11 cellular contexts compared by ENCODE assay signal in the genomic region with DNA sequence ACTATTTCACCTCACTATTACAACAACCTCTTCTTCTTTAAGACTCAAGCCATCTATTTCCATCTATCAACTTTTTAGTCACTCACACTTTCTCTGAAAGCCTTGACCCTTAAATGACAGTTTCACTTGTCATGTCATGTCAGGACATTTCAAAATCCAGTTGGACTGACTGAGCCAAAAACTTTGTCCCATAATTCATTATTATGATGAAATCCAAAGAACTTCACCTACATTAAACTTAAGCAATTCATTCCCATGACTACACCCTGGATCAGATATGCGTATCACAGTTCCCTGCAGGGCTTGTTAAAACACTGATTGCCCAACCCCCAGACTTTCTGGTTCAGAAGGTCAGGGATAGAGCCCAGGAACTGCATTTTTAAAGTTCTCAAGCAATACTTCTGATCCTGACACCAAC. TPM values are rescaled to one million over a fixed set of nuclear protein-coding genes. Genes with fewer than 3 reads are reported as not detected.
DNase-seq lines count a peak whose midpoint lies in the region; ATAC-seq and TF ChIP-seq lines count a peak whose summit lies in the region.
"Had no signal": no experiment of that assay in that cellular context is flagged by ENCODE, and none has a peak within 500 bp of the region (broad histone marks: within the 10 kb centered on the region; RNA-seq: fewer than 3 reads in every experiment).

No MANE protein-coding gene starts in this region.

- DNase-seq in epithelial cell of esophagus (ENCODE audit: low read depth) (peak; percentile 91), osteocyte (ENCODE audit: extremely low spot score, unreplicated experiment) (no peak), kidney tubule cell (ENCODE audit: low spot score) (no peak)
- no peak for DNase-seq in effector CD8-positive, alpha-beta T cell (lab: John Stamatoyannopoulos, UW)
- DNase-seq: activated CD8-positive, alpha-beta memory T cell treated with anti-CD3 and anti-CD28 coated beads, Interleukin-2, amount 50 U/mL, for 48 hours; NCI-H748 treated with DMSO at 0.1 percent for 48 hours had no signal

- no peak for TF ChIP-seq CTCF in epithelial cell of esophagus (IDR thresholded peaks at IDR 0.05; ENCODE audit: insufficient read depth, low read depth, low read length, missing control alignments)
- no peak for TF ChIP-seq CTCF in osteocyte (IDR thresholded peaks at IDR 0.05)

- H3K4me1 Mint-ChIP-seq in osteocyte (ENCODE audit: unreplicated experiment): peaks cover 17% of the 10 kb centered on the region
- H3K4me1 Mint-ChIP-seq in stimulated activated memory B cell treated with anti-CD40 and anti-IgM and Interleukin-4, amounts not matched to agents 10 μg/mL and 1 μg/mL and 100 μg/mL, for 72 hours: peaks cover 25% of the 10 kb centered on the region

- peak overlapping the region; percentile 45 for H3K27ac Mint-ChIP-seq in osteocyte (ENCODE audit: unreplicated experiment)
- no peak overlapping the region for H3K27ac Mint-ChIP-seq in stimulated activated memory B cell treated with anti-CD40 and anti-IgM and Interleukin-4, amounts not matched to agents 10 μg/mL and 1 μg/mL and 100 μg/mL, for 72 hours
- H3K27ac Mint-ChIP-seq: T-helper 1 cell treated with Interleukin-12 subunit alpha and Interleukin-12 subunit beta and Interleukin-4 antibody, amounts not matched to agents 30 μg/mL and 1 μg/mL, for 36 hours had no signal

- no peak overlapping the region for H3K4me3 ChIP-seq in epithelial cell of esophagus (ENCODE audit: low read length)

- peaks cover 31% of the 10 kb centered on the region for H3K36me3 Mint-ChIP-seq in osteocyte (ENCODE audit: unreplicated experiment)
- H3K36me3 Mint-ChIP-seq in stimulated activated memory B cell treated with anti-CD40 and anti-IgM and Interleukin-4, amounts not matched to agents 10 μg/mL and 1 μg/mL and 100 μg/mL, for 72 hours: peaks cover 76% of the 10 kb centered on the region

- peaks cover 8% of the 10 kb centered on the region for H3K9me3 Mint-ChIP-seq in osteocyte (ENCODE audit: unreplicated experiment)
- H3K9me3 Mint-ChIP-seq in stimulated activated memory B cell treated with anti-CD40 and anti-IgM and Interleukin-4, amounts not matched to agents 10 μg/mL and 1 μg/mL and 100 μg/mL, for 72 hours: peaks cover 7% of the 10 kb centered on the region

- H3K4me3 Mint-ChIP-seq in osteocyte (ENCODE audit: unreplicated experiment): no peak overlapping the region
- no peak overlapping the region for H3K4me3 Mint-ChIP-seq in stimulated activated memory B cell treated with anti-CD40 and anti-IgM and Interleukin-4, amounts not matched to agents 10 μg/mL and 1 μg/mL and 100 μg/mL, for 72 hours
- H3K4me3 Mint-ChIP-seq: T-helper 1 cell treated with Interleukin-12 subunit alpha and Interleukin-12 subunit beta and Interleukin-4 antibody, amounts not matched to agents 30 μg/mL and 1 μg/mL, for 36 hours had no signal

- ATAC-seq in GM18907 (IDR thresholded peaks at IDR 0.05; ENCODE audit: unreplicated experiment) (peak; percentile 50), HG03342 (IDR thresholded peaks at IDR 0.05; ENCODE audit: unreplicated experiment) (peak; percentile 62), GM18867 (IDR thresholded peaks at IDR 0.05; ENCODE audit: unreplicated experiment) (no peak)
- ATAC-seq in stimulated activated memory B cell treated with anti-CD40 and anti-IgM and Interleukin-4, amounts not matched to agents 10 μg/mL and 1 μg/mL and 100 μg/mL, for 72 hours: no peak

- H3K27me3 Mint-ChIP-seq in osteocyte (ENCODE audit: unreplicated experiment): no peaks in the 10 kb centered on the region
- no peaks in the 10 kb centered on the region for H3K27me3 Mint-ChIP-seq in stimulated activated memory B cell treated with anti-CD40 and anti-IgM and Interleukin-4, amounts not matched to agents 10 μg/mL and 1 μg/mL and 100 μg/mL, for 72 hours

RNA-seq across cellular contexts. Expression of a gene that starts 26.5 kb away (rescaled TPM):
- 25.7 and 28.0 TPM in 2 replicates for total RNA-seq in osteocyte

Comparison
In these comparisons a context has a peak if more than half of its experiments do, and no peak if none do; other contexts are left out.
1. ATAC-seq: peak in GM18907 (single experiment) and HG03342 (single experiment); none in GM18867 (single experiment) and stimulated activated memory B cell treated with anti-CD40 and anti-IgM and Interleukin-4, amounts not matched to agents 10 μg/mL and 1 μg/mL and 100 μg/mL, for 72 hours (single experiment).